In the genomic region with DNA sequence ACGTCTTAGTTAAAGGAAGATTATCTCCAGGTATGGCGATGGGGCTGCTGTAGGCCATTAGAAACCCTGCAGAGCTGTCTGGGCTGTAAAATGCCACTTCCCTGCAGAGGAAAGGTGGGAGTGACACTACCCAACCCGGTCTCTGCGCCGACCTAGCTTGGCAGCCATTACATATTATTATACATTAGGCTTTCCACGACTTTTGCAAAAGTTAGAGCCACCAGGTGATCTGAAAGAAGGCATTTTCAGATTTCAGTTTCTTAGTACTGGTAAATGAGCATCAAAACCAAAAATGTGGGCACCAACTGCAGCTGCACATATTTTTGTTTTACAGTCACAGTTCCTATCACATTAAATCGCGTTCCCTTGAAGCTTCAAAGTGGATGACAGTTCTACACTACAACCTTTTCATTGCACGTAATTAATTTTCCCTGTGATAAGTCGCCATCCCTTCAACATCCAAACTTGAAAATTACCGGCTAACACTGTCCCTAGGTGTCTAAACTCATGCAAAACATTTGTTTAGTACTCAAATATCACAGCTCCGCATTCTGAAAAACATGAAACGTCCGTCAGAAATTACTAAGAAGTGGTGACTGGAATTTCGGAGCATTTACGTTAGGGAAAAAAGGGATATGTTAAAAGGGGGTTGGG, we compare ENCODE assay signal across 8 cellular contexts.
DNase-seq lines count a peak whose midpoint lies in the region; ATAC-seq and TF ChIP-seq lines count a peak whose summit lies in the region.

No MANE protein-coding gene starts in this region.

- peak overlapping the region; percentile 99 for H2AFZ ChIP-seq in HCT116 (ENCODE audit: low read depth, low read length, poor library complexity, severe bottlenecking)

- POLR2A ChIA-PET in HCT116 (lab: Charles Lee) = interaction anchor here (2.1 to 4.7 kb wide), 4 partner anchors 9 to 82 kb away, joined by 10 to 37 read pairs (median 21); partner anchors contain the start of gene CHD2

- H3K27me3 Mint-ChIP-seq in dendritic cell treated with granulocyte-macrophage colony-stimulating factor and Interleukin-4, amounts not matched to agents 40 ng/mL and 50 ng/mL, for 4 days = no peaks in the 10 kb centered on the region

- RAD21 ChIA-PET in HCT116 (lab: Charles Lee; ENCODE audit: low non-redundant PET in 1 of 2, low total read pairs in 2 of 2, uncharacterized antibody in 2 of 2, unreplicated experiment in 2 of 2) = no interaction called here

- peak overlapping the region in 1 of 2 experiments; percentile 57; a peak in 1 of 4 replicates for H3K4me3 ChIP-seq in HCT116 (replicated peaks in 1 of 2; ENCODE audit: low read depth in 1 of 2, low read length in 2 of 2)

- no peak for TF ChIP-seq RAD21 in HCT116 (IDR thresholded peaks at IDR 0.05; ENCODE audit: low read depth)

- H3K36me3 ChIP-seq in HCT116 (ENCODE audit: control insufficient read depth in 1 of 2, insufficient read depth in 2 of 2, low read length in 2 of 2) = no peaks in the 10 kb centered on the region

- no peak overlapping the region for H3K4me3 Mint-ChIP-seq in dendritic cell treated with granulocyte-macrophage colony-stimulating factor and Interleukin-4, amounts not matched to agents 40 ng/mL and 50 ng/mL, for 4 days

- peaks cover 41 to 60% of the 10 kb centered on the region in 2 experiments for H3K4me1 ChIP-seq in HCT116 (ENCODE audit: control insufficient read depth in 1 of 2, insufficient read depth in 2 of 2, low read length in 2 of 2)

- H3K4me2 ChIP-seq in HCT116 (ENCODE audit: low read length) = peak overlapping the region; percentile 73

- H3K9me3 Mint-ChIP-seq in dendritic cell treated with granulocyte-macrophage colony-stimulating factor and Interleukin-4, amounts not matched to agents 40 ng/mL and 50 ng/mL, for 4 days = no peaks in the 10 kb centered on the region

- no peak for TF ChIP-seq CTCF in HCT116 (IDR thresholded peaks at IDR 0.05 in 2 of 3, conservative IDR thresholded peaks at IDR 0.05 in 1 of 3; ENCODE audit: borderline replicate concordance in 1 of 3, insufficient read depth in 1 of 3, low read depth in 2 of 3, low read length in 2 of 3)

- ATAC-seq in HCT116 (no peak), HG02798 (IDR thresholded peaks at IDR 0.05; ENCODE audit: poor library complexity, unreplicated experiment) (no peak)

- TF ChIP-seq POLR2A in HCT116 (IDR thresholded peaks at IDR 0.05; ENCODE audit: borderline replicate concordance, extremely low read depth, insufficient read depth, insufficient read length) = no peak

- H3K27ac ChIP-seq in HCT116 (ENCODE audit: low read depth, low read length) = peak overlapping the region; percentile 83

- no TSS peak for BruUV-seq in HCT116 (replicated peaks; lab: Mats Ljungman, UMichigan)

- no peaks in the 10 kb centered on the region for H3K9me2 ChIP-seq in HCT116 (ENCODE audit: insufficient read depth)

- intact Hi-C loops in HCT116 (cut with micrococcal nuclease) = no loop called here
- intact Hi-C loops in dendritic cell treated with granulocyte-macrophage colony-stimulating factor and Interleukin-4, amounts not matched to agents 40 ng/mL and 50 ng/mL, for 4 days (cut with micrococcal nuclease) = no loop called here

- H3K36me3 Mint-ChIP-seq in dendritic cell treated with granulocyte-macrophage colony-stimulating factor and Interleukin-4, amounts not matched to agents 40 ng/mL and 50 ng/mL, for 4 days (ENCODE audit: low read depth) = no peaks in the 10 kb centered on the region

- no peaks in the 10 kb centered on the region for H3K9me3 ChIP-seq in HCT116 (ENCODE audit: control insufficient read depth in 1 of 2, insufficient read depth in 1 of 2, low read depth in 1 of 2, low read length in 2 of 2)

- H3K9ac ChIP-seq in HCT116 (ENCODE audit: low read length) = peak overlapping the region; percentile 69; the same call in 1 of the 2 replicates

- H3K4me1 Mint-ChIP-seq in dendritic cell treated with granulocyte-macrophage colony-stimulating factor and Interleukin-4, amounts not matched to agents 40 ng/mL and 50 ng/mL, for 4 days (ENCODE audit: low read depth) = peaks cover 49% of the 10 kb centered on the region

- DNase-seq in HCT116 (ENCODE audit: low read depth, low spot score) = no peak
- peak; percentile 83 for DNase-seq in NCI-H69 (lab: John Stamatoyannopoulos, UW)
- peak; percentile 31 for DNase-seq in pons (ENCODE audit: low spot score)
- DNase-seq in COR-L47 (lab: John Stamatoyannopoulos, UW) = no peak
- DNase-seq in globus pallidus (ENCODE audit: low spot score) = no peak
- no peak for DNase-seq in occipital lobe (lab: John Stamatoyannopoulos, UW)

- no peaks in the 10 kb centered on the region for H3K79me2 ChIP-seq in HCT116 (ENCODE audit: insufficient read depth, low read length)

- no peaks in the 10 kb centered on the region for H4K20me1 ChIP-seq in HCT116 (ENCODE audit: insufficient read depth)

- peak overlapping the region; percentile 97 for H3K27ac Mint-ChIP-seq in dendritic cell treated with granulocyte-macrophage colony-stimulating factor and Interleukin-4, amounts not matched to agents 40 ng/mL and 50 ng/mL, for 4 days

- CTCF ChIA-PET in HCT116 (lab: Charles Lee) = interaction anchor here (0.6 to 1.1 kb wide), 2 partner anchors 88 to 99 kb away, joined by 3 read pairs; no protein-coding TSS in a partner anchor

- no peaks in the 10 kb centered on the region for H3K27me3 ChIP-seq in HCT116 (ENCODE audit: insufficient read depth, low read length)

TF ChIP-seq in HCT116, 20 proteins besides CTCF, POLR2A, EP300 and RAD21 (continues in another document):
- TF ChIP-seq ATF3 (IDR thresholded peaks at IDR 0.05) (no peak), ZFX (IDR thresholded peaks at IDR 0.05) (no peak), EZH2 (IDR thresholded peaks at IDR 0.05) (no peak), EGR1 (IDR thresholded peaks at IDR 0.05; ENCODE audit: low read depth) (no peak), JUND (IDR thresholded peaks at IDR 0.05) (no peak), SRF (IDR thresholded peaks at IDR 0.05; ENCODE audit: low read depth) (no peak), ZNF274 (IDR thresholded peaks at IDR 0.05; ENCODE audit: low read depth, low read length) (no peak), CEBPB (IDR thresholded peaks at IDR 0.05; ENCODE audit: low read depth) (no peak), EZH2phosphoT487 (IDR thresholded peaks at IDR 0.05; ENCODE audit: borderline replicate concordance) (no peak), MAX (IDR thresholded peaks at IDR 0.05) (no peak), ELF1 (IDR thresholded peaks at IDR 0.05; ENCODE audit: borderline replicate concordance, low read depth) (no peak), YY1 (IDR thresholded peaks at IDR 0.05; ENCODE audit: extremely low read depth, insufficient replicate concordance, low read depth, low read length) (no peak), CBX3 (IDR thresholded peaks at IDR 0.05; ENCODE audit: low read depth) (no peak), SP1 (IDR thresholded peaks at IDR 0.05; ENCODE audit: low read depth) (no peak), POLR2AphosphoS5 (IDR thresholded peaks at IDR 0.05; ENCODE audit: low read depth, low read length) (no peak)
- TF ChIP-seq, protein P1, sequence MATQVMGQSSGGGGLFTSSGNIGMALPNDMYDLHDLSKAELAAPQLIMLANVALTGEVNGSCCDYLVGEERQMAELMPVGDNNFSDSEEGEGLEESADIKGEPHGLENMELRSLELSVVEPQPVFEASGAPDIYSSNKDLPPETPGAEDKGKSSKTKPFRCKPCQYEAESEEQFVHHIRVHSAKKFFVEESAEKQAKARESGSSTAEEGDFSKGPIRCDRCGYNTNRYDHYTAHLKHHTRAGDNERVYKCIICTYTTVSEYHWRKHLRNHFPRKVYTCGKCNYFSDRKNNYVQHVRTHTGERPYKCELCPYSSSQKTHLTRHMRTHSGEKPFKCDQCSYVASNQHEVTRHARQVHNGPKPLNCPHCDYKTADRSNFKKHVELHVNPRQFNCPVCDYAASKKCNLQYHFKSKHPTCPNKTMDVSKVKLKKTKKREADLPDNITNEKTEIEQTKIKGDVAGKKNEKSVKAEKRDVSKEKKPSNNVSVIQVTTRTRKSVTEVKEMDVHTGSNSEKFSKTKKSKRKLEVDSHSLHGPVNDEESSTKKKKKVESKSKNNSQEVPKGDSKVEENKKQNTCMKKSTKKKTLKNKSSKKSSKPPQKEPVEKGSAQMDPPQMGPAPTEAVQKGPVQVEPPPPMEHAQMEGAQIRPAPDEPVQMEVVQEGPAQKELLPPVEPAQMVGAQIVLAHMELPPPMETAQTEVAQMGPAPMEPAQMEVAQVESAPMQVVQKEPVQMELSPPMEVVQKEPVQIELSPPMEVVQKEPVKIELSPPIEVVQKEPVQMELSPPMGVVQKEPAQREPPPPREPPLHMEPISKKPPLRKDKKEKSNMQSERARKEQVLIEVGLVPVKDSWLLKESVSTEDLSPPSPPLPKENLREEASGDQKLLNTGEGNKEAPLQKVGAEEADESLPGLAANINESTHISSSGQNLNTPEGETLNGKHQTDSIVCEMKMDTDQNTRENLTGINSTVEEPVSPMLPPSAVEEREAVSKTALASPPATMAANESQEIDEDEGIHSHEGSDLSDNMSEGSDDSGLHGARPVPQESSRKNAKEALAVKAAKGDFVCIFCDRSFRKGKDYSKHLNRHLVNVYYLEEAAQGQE (IDR thresholded peaks at IDR 0.05; ENCODE audit: low read depth) = no peak
- TF ChIP-seq, protein P2, sequence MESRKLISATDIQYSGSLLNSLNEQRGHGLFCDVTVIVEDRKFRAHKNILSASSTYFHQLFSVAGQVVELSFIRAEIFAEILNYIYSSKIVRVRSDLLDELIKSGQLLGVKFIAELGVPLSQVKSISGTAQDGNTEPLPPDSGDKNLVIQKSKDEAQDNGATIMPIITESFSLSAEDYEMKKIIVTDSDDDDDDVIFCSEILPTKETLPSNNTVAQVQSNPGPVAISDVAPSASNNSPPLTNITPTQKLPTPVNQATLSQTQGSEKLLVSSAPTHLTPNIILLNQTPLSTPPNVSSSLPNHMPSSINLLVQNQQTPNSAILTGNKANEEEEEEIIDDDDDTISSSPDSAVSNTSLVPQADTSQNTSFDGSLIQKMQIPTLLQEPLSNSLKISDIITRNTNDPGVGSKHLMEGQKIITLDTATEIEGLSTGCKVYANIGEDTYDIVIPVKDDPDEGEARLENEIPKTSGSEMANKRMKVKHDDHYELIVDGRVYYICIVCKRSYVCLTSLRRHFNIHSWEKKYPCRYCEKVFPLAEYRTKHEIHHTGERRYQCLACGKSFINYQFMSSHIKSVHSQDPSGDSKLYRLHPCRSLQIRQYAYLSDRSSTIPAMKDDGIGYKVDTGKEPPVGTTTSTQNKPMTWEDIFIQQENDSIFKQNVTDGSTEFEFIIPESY (IDR thresholded peaks at IDR 0.05; ENCODE audit: extremely low read depth, insufficient replicate concordance, low read length) = no peak

Comparison
In these comparisons a context has a peak if more than half of its experiments do, and no peak if none do; other contexts are left out.
1. DNase-seq: peak in NCI-H69 (single experiment) and pons (single experiment); none in HCT116 (single experiment), COR-L47 (single experiment), globus pallidus (single experiment) and occipital lobe (single experiment).